Comparison of ENCODE assay signal across 20 cellular contexts in the genomic region with DNA sequence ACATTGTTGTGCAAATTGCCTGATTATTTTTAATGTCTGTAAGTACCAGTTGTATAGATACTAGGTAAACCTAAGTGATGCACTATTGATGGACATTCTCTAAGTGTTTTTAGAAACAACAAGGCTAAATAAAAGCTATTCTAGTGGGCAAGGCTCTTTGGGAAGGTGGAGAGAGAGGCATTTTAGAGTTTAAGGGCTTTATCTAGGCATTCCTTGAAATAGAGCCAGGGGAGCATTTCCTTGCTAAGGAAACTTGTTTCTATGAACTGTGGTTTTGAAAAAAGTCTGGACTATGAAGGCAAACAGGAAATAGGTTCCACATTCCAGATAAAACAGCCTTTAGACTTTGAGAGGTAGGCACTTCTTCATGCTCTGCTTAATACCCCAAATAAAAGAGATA. TPM values are rescaled to one million over a fixed set of nuclear protein-coding genes. Genes with fewer than 3 reads are reported as not detected.
A peak's percentile ranks its signal among the peaks of the same experiment; 100 is the strongest.
DNase-seq lines count a peak whose midpoint lies in the region; ATAC-seq, FAIRE-seq and TF ChIP-seq lines count a peak whose summit lies in the region.
"Had no signal": no experiment of that assay in that cellular context is flagged by ENCODE, and none has a peak within 500 bp of the region (broad histone marks: within the 10 kb centered on the region; RNA-seq: fewer than 3 reads in every experiment).

No MANE protein-coding gene starts in this region.

- ATAC-seq in GM19467 (IDR thresholded peaks at IDR 0.05; ENCODE audit: unreplicated experiment) = no peak
- ATAC-seq: activated CD8-positive, alpha-beta T cell treated with anti-CD3 and anti-CD28 coated beads for 36 hours; K562 had no signal

- no peak overlapping the region for H2AFZ ChIP-seq in endothelial cell of umbilical vein (ENCODE audit: low read depth, low read length)
- H2AFZ ChIP-seq: parathyroid adenoma had no signal

- dilution Hi-C loops in endothelial cell of umbilical vein (cut with MboI; ENCODE audit: extremely low pct_ligation_motif_present, low sequenced_read_pairs) = no loop called here

- peak in 2 of 3 experiments; percentile 23 to 25 for DNase-seq in NCI-H1417 (lab: John Stamatoyannopoulos, UW)
- no peak for DNase-seq in NCI-H1417 treated with DMSO at 0.1 percent for 48 hours (lab: John Stamatoyannopoulos, UW)
- peak; percentile 79 for DNase-seq in M059J (ENCODE audit: low read depth)
- peak; percentile 81 for DNase-seq in endothelial cell of umbilical vein (ENCODE audit: low read depth, low spot score)
- DNase-seq in non-pigmented ciliary epithelial cell (ENCODE audit: low read depth) = peak; percentile 10
- DNase-seq in activated naive CD4-positive, alpha-beta T cell treated with Interleukin-2 at 50 U/mL for 16 hours = no peak
- DNase-seq in GOT3 (lab: John Stamatoyannopoulos, UW) = no peak
- DNase-seq: activated CD8-positive, alpha-beta T cell treated with anti-CD3 and anti-CD28 coated beads for 36 hours; anterior cingulate cortex; foreskin fibroblast; GF-D8; NCI-H1105 treated with DMSO at 0.1 percent for 48 hours; NCI-H526; Peyer's patch had no signal

- POLR2A ChIA-PET in endothelial cell of umbilical vein (lab: Charles Lee) = interaction anchor here (1.1 to 2.8 kb wide), 3 partner anchors 8 to 24 kb away, joined by 4 to 10 read pairs (median 7); a partner anchor contains a TSS

- TF ChIP-seq CTCF in endothelial cell of umbilical vein (IDR thresholded peaks at IDR 0.05; ENCODE audit: extremely low read depth in 1 of 2, insufficient read depth in 1 of 2, low read depth in 1 of 2, low read length in 2 of 2) = no peak

- H3K4me2 ChIP-seq in endothelial cell of umbilical vein (ENCODE audit: insufficient read depth, low read length) = peak overlapping the region; percentile 67

- H3K27me3 ChIP-seq in endothelial cell of umbilical vein (ENCODE audit: control insufficient read depth in 2 of 2, insufficient read depth in 2 of 2, low read length in 2 of 2) = no peaks in the 10 kb centered on the region
- H3K27me3 ChIP-seq: Peyer's patch had no signal

- H3K9me3 ChIP-seq in endothelial cell of umbilical vein (replicated peaks; ENCODE audit: control insufficient read depth, insufficient read depth, low read length) = no peaks in the 10 kb centered on the region
- H3K9me3 ChIP-seq: Peyer's patch had no signal

- intact Hi-C loops in endothelial cell of umbilical vein (cut with micrococcal nuclease) = loop anchor here (1.0 to 2.0 kb wide), 3 partner anchors 8 to 40 kb away; a partner anchor contains a TSS

- no peaks in the 10 kb centered on the region for H3K9me1 ChIP-seq in endothelial cell of umbilical vein (replicated peaks; ENCODE audit: control insufficient read depth, extremely low read depth, insufficient read depth, low read length)

- peaks cover 8 to 15% of the 10 kb centered on the region in 2 experiments for H3K36me3 ChIP-seq in endothelial cell of umbilical vein (ENCODE audit: control insufficient read depth in 2 of 2, extremely low read depth in 1 of 2, insufficient read depth in 2 of 2, low read length in 2 of 2)
- H3K36me3 ChIP-seq: Peyer's patch had no signal

- H3K4me1 ChIP-seq in endothelial cell of umbilical vein (ENCODE audit: control insufficient read depth, extremely low read depth, insufficient read depth, low read length) = peaks cover 74% of the 10 kb centered on the region
- H3K4me1 ChIP-seq: parathyroid adenoma, Peyer's patch had no signal

- no peak overlapping the region for H3K4me3 ChIP-seq in endothelial cell of umbilical vein (replicated peaks in 1 of 3; ENCODE audit: insufficient read depth in 1 of 3, low read depth in 1 of 3, low read length in 3 of 3)
- H3K4me3 ChIP-seq: K562, Peyer's patch had no signal

- no TSS peak for BruUV-seq in endothelial cell of umbilical vein (replicated peaks; lab: Mats Ljungman, UMichigan)

- CTCF ChIA-PET in endothelial cell of umbilical vein (lab: Charles Lee) = interaction anchor here (1.3 to 1.5 kb wide), 3 partner anchors 8 to 22 kb away, joined by 3 to 8 read pairs (median 4); no protein-coding TSS in a partner anchor

- no peaks in the 10 kb centered on the region for H3K79me2 ChIP-seq in endothelial cell of umbilical vein (ENCODE audit: control insufficient read depth, insufficient read depth, low read length)
- H3K79me2 ChIP-seq: parathyroid adenoma had no signal

- H4K20me1 ChIP-seq in endothelial cell of umbilical vein (replicated peaks; ENCODE audit: control insufficient read depth, extremely low read depth, insufficient read depth, low read length) = no peaks in the 10 kb centered on the region

- H3K27ac ChIP-seq in endothelial cell of umbilical vein (ENCODE audit: insufficient read depth, low read depth, low read length) = peak overlapping the region; percentile 73
- H3K27ac ChIP-seq: 22Rv1, parathyroid adenoma, Peyer's patch, VCaP had no signal

- peak overlapping the region; percentile 55 for H3K9ac ChIP-seq in endothelial cell of umbilical vein (replicated peaks; ENCODE audit: extremely low read depth, insufficient read depth, low read length)
- H3K9ac ChIP-seq: parathyroid adenoma had no signal

- peak; percentile 86 for FAIRE-seq in endothelial cell of umbilical vein (lab: Jason Lieb, UNC)

- TF ChIP-seq POLR2A in endothelial cell of umbilical vein (IDR thresholded peaks at IDR 0.05; ENCODE audit: low read depth, low read length) = no peak

TF ChIP-seq in endothelial cell of umbilical vein, 7 proteins besides CTCF, POLR2A, EP300 and RAD21:
- peak; percentile 11 for TF ChIP-seq JUN (IDR thresholded peaks at IDR 0.05; ENCODE audit: borderline replicate concordance, insufficient read depth, insufficient read length, low read depth)
- peak; percentile 78 for TF ChIP-seq GATA2 (IDR thresholded peaks at IDR 0.05; ENCODE audit: insufficient read depth, insufficient read length, low read depth, low read length)
- no peak for TF ChIP-seq MYC (IDR thresholded peaks at IDR 0.05; ENCODE audit: low read depth, low read length)
- TF ChIP-seq POLR2AphosphoS5 (IDR thresholded peaks at IDR 0.05; ENCODE audit: insufficient read depth, low read depth, low read length) = peak; percentile 37

RNA-seq across cellular contexts. Expression of a gene that starts 23.8 kb away (rescaled TPM):
- total RNA-seq in M059J (2014; rRNA removed; shearing (Covaris generic)) = not detected in 2 replicates
- 86.0 and 105 TPM in 2 replicates for total RNA-seq in endothelial cell of umbilical vein
- polyA plus RNA-seq in endothelial cell of umbilical vein = 42.9 and 49.8 TPM in 2 replicates
- 69.4 and 80.4 TPM in 2 replicates for polyA plus RNA-seq in endothelial cell of umbilical vein (2011; cell fraction: cytosol; rRNA removed)
- 70.4 and 78.7 TPM in 2 replicates for polyA plus RNA-seq in endothelial cell of umbilical vein (2011; cell fraction: nucleus; rRNA removed)
- 85.8 and 108 TPM in 2 replicates for polyA plus RNA-seq in endothelial cell of umbilical vein (2012)
- 37.7 and 47.6 TPM in 2 replicates for polyA minus RNA-seq in endothelial cell of umbilical vein
- polyA minus RNA-seq in endothelial cell of umbilical vein (2011; cell fraction: cytosol; rRNA and poly(A)+ RNA removed) = not detected
- polyA minus RNA-seq in endothelial cell of umbilical vein (2011; cell fraction: nucleus; rRNA and poly(A)+ RNA removed) = 26.6 and 31.4 TPM in 2 replicates
- total RNA-seq: activated CD8-positive, alpha-beta T cell treated with anti-CD3 and anti-CD28 coated beads for 36 hours had no signal

RNA-seq across cellular contexts. Expression of a gene that starts 31.3 kb away (rescaled TPM):
- 25.4 and 32.6 TPM in 2 replicates for total RNA-seq in M059J (2014; rRNA removed; shearing (Covaris generic))
- 92.1 and 108 TPM in 2 replicates for total RNA-seq in endothelial cell of umbilical vein
- 58.4 and 89.0 TPM in 2 replicates for polyA plus RNA-seq in endothelial cell of umbilical vein
- 131 and 140 TPM in 2 replicates for polyA plus RNA-seq in endothelial cell of umbilical vein (2011; cell fraction: cytosol; rRNA removed)
- 75.9 and 82.5 TPM in 2 replicates for polyA plus RNA-seq in endothelial cell of umbilical vein (2011; cell fraction: nucleus; rRNA removed)
- 99.2 and 136 TPM in 2 replicates for polyA plus RNA-seq in endothelial cell of umbilical vein (2012)
- polyA minus RNA-seq in endothelial cell of umbilical vein = 36.8 and 41.6 TPM in 2 replicates
- polyA minus RNA-seq in endothelial cell of umbilical vein (2011; cell fraction: cytosol; rRNA and poly(A)+ RNA removed) = 25.0 TPM
- polyA minus RNA-seq in endothelial cell of umbilical vein (2011; cell fraction: nucleus; rRNA and poly(A)+ RNA removed) = 49.7 and 51.0 TPM in 2 replicates
- total RNA-seq: mononuclear cell had no signal

Comparison
In these comparisons a context has a peak if more than half of its experiments do, and no peak if none do; other contexts are left out.
1. DNase-seq: peak in NCI-H1417 (2 of 3), M059J (single experiment), endothelial cell of umbilical vein (single experiment) and non-pigmented ciliary epithelial cell (single experiment); none in NCI-H1417 treated with DMSO at 0.1 percent for 48 hours (single experiment), activated naive CD4-positive, alpha-beta T cell treated with Interleukin-2 at 50 U/mL for 16 hours (single experiment) and GOT3 (single experiment).
2. RNA of a gene that starts 23.8 kb away (total RNA-seq): 86.0 to 105 TPM in endothelial cell of umbilical vein; not detected in M059J; every median in the first group is over 10 times any median in the second.